Comparison of ENCODE assay signal across 8 cellular contexts in genomic region chr17:77320501-77321256, GRCh38.
DNase-seq lines count a peak whose midpoint lies in the region; ATAC-seq and TF ChIP-seq lines count a peak whose summit lies in the region.

No MANE protein-coding gene starts in this region.

- H3K79me2 ChIP-seq in Karpas-422 (ENCODE audit: low read length): no peaks in the 10 kb centered on the region

- H3K9me2 ChIP-seq in Karpas-422 (replicated peaks; ENCODE audit: insufficient read depth, low read length): no peaks in the 10 kb centered on the region

- no peak overlapping the region for H3K27ac ChIP-seq in Karpas-422 (ENCODE audit: low read length)

- TF ChIP-seq CTCF in astrocyte of the spinal cord (IDR thresholded peaks at IDR 0.05; ENCODE audit: low read depth, low read length): no peak
- no peak for TF ChIP-seq CTCF in mucosa of descending colon (IDR thresholded peaks at IDR 0.05)

- H3K9ac ChIP-seq in Karpas-422 (ENCODE audit: low read length): peak overlapping the region; percentile 56

- H3K4me1 ChIP-seq in Karpas-422 (ENCODE audit: low read length): peaks cover 72% of the 10 kb centered on the region
- peaks cover 45% of the 10 kb centered on the region for H3K4me1 ChIP-seq in mucosa of descending colon (ENCODE audit: low read depth)

- H3K36me3 ChIP-seq in Karpas-422 (ENCODE audit: insufficient read depth, low read length) (no peaks in the 10 kb centered on the region), mucosa of descending colon (ENCODE audit: low read depth) (no peaks in the 10 kb centered on the region)

- H2AFZ ChIP-seq in Karpas-422 (ENCODE audit: low read length): 0 out of 2 replicates have a peak overlapping the region, but pooled peaks have one; percentile 2

- intact Hi-C loops in mucosa of descending colon (cut with DNase I, micrococcal nuclease): no loop called here

- H4K20me1 ChIP-seq in Karpas-422 (ENCODE audit: insufficient read depth, low read depth, low read length): 0 out of 2 replicates have a peak, but pooled peaks cover 3% of the 10 kb centered on the region

- H3K27me3 ChIP-seq in Karpas-422 (ENCODE audit: low read length): peaks cover 3% of the 10 kb centered on the region; the same call in 1 of the 2 replicates

- H3K4me3 ChIP-seq in Karpas-422 (ENCODE audit: low read length): peak overlapping the region; percentile 58
- peak overlapping the region; percentile 62 for H3K4me3 ChIP-seq in astrocyte of the spinal cord (ENCODE audit: low read depth, low read length)
- H3K4me3 ChIP-seq in mucosa of descending colon: no peak overlapping the region

- in situ Hi-C loops in astrocyte of the spinal cord (cut with HindIII; ENCODE audit: low sequenced_read_pairs): no loop called here

- H3K4me2 ChIP-seq in Karpas-422 (ENCODE audit: low read depth, low read length, poor library complexity, severe bottlenecking): peak overlapping the region; percentile 69

- DNase-seq in GM03348 (ENCODE audit: low spot score) (peak; percentile 56), Karpas-422 (peak; percentile 78), astrocyte of the spinal cord (ENCODE audit: low read depth, low spot score) (no peak), mucosa of descending colon (peak; percentile 37 to 72 (median 48)), activated gamma-delta T cell treated with Interleukin-2 at 50 U/mL for 16 hours (no peak), NCI-H774 (lab: John Stamatoyannopoulos, UW) (no peak), COLO668 (lab: John Stamatoyannopoulos, UW; ENCODE audit: unreplicated experiment) (no peak)

- H3K9me3 ChIP-seq in Karpas-422 (ENCODE audit: low read length) (no peaks in the 10 kb centered on the region), mucosa of descending colon (no peaks in the 10 kb centered on the region)

- no peak for ATAC-seq in mucosa of descending colon
- ATAC-seq in HG02588 (IDR thresholded peaks at IDR 0.05; ENCODE audit: unreplicated experiment): no peak

Comparison
In these comparisons a context has a peak if more than half of its experiments do, and no peak if none do; other contexts are left out.
1. DNase-seq: peak in GM03348 (single experiment), Karpas-422 (single experiment) and mucosa of descending colon (3 of 3); none in astrocyte of the spinal cord (single experiment), activated gamma-delta T cell treated with Interleukin-2 at 50 U/mL for 16 hours (single experiment), NCI-H774 (single experiment) and COLO668 (single experiment).